Comparison of ENCODE assay signal across 14 cellular contexts in genomic region chr1:180185971-180186645, GRCh38. TPM values are rescaled to one million over a fixed set of nuclear protein-coding genes. Genes with fewer than 3 reads are reported as not detected.
DNase-seq lines count a peak whose midpoint lies in the region; ATAC-seq and TF ChIP-seq lines count a peak whose summit lies in the region.
"Had no signal": no experiment of that assay in that cellular context is flagged by ENCODE, and none has a peak within 500 bp of the region (broad histone marks: within the 10 kb centered on the region; RNA-seq: fewer than 3 reads in every experiment).

No MANE protein-coding gene starts in this region.

- TF ChIP-seq CTCF in MCF 10A (IDR thresholded peaks at IDR 0.05; ENCODE audit: unreplicated experiment) (no peak), mammary epithelial cell (conservative IDR thresholded peaks at IDR 0.05 in 1 of 2, IDR thresholded peaks at IDR 0.05 in 1 of 2; ENCODE audit: extremely low read depth in 1 of 2, insufficient read depth in 1 of 2, low read depth in 1 of 2, low read length in 2 of 2) (no peak), chondrocyte (IDR thresholded peaks at IDR 0.05) (no peak), osteoblast (IDR thresholded peaks at IDR 0.05; ENCODE audit: extremely low read depth, low read depth, low read length) (no peak)

- H3K27ac ChIP-seq in mammary epithelial cell (ENCODE audit: insufficient read depth, low read depth, low read length) (no peak overlapping the region), osteoblast (ENCODE audit: low read depth, low read length) (no peak overlapping the region)

- no peak for DNase-seq in MCF 10A (ENCODE audit: unreplicated experiment)
- DNase-seq in mammary epithelial cell, result no peak
- peak; percentile 73 for DNase-seq in chondrocyte (ENCODE audit: low spot score)
- peak; percentile 80 for DNase-seq in osteoblast (ENCODE audit: insufficient read length, low spot score, missing footprints)
- DNase-seq in NCI-H1048 (lab: John Stamatoyannopoulos, UW), result no peak
- no peak for DNase-seq in activated CD4-positive, alpha-beta T cell treated with anti-CD3 and anti-CD28 coated beads for 4 hours
- DNase-seq: 8988T; AML-193; CD4-positive, alpha-beta memory T cell; DMS79 had no signal

- 88% methylated on average over 6 of the region's 9 CpGs for WGBS in mammary epithelial cell (ENCODE audit: low coverage, missing lambda C conversion rate)

- H3K27me3 Mint-ChIP-seq in MCF 10A (ENCODE audit: insufficient read depth, unreplicated experiment), result no peaks in the 10 kb centered on the region
- H3K27me3 Mint-ChIP-seq in chondrocyte (ENCODE audit: low read depth), result no peaks in the 10 kb centered on the region
- H3K27me3 Mint-ChIP-seq: CD4-positive, alpha-beta memory T cell had no signal

- H3K4me3 Mint-ChIP-seq in MCF 10A (ENCODE audit: unreplicated experiment), result no peak overlapping the region
- H3K4me3 Mint-ChIP-seq in chondrocyte (ENCODE audit: unreplicated experiment), result no peak overlapping the region
- H3K4me3 Mint-ChIP-seq: CD4-positive, alpha-beta memory T cell had no signal

- H3K4me2 ChIP-seq in mammary epithelial cell (ENCODE audit: insufficient read depth, low read depth, low read length), result no peak overlapping the region
- no peak overlapping the region for H3K4me2 ChIP-seq in osteoblast (ENCODE audit: insufficient read depth, low read length)

- H3K36me3 Mint-ChIP-seq in MCF 10A (ENCODE audit: insufficient read depth, unreplicated experiment), result peaks cover 76% of the 10 kb centered on the region
- peaks cover 21% of the 10 kb centered on the region for H3K36me3 Mint-ChIP-seq in chondrocyte (ENCODE audit: low read depth)

- H2AFZ ChIP-seq in mammary epithelial cell (ENCODE audit: low read depth, low read length), result no peak overlapping the region
- H2AFZ ChIP-seq in osteoblast (ENCODE audit: low read length), result no peak overlapping the region

- BruUV-seq in MCF 10A (replicated peaks; lab: Mats Ljungman, UMichigan), result no TSS peak
- BruUV-seq in mammary epithelial cell (replicated peaks; lab: Mats Ljungman, UMichigan), result no TSS peak

- H3K9me3 ChIP-seq in mammary epithelial cell (replicated peaks; ENCODE audit: insufficient read depth, low read length) (no peaks in the 10 kb centered on the region), osteoblast (ENCODE audit: low read depth, low read length) (no peaks in the 10 kb centered on the region)

- CTCF ChIA-PET in MCF 10A (lab: Yijun Ruan, JAX) (interaction anchor here (0.6 to 5.3 kb wide), 14 partner anchors 8 to 805 kb away, joined by 3 to 79 read pairs (median 4); no protein-coding TSS in a partner anchor), mammary epithelial cell (lab: Charles Lee; ENCODE audit: low non-redundant PET) (no interaction called here)

- no peaks in the 10 kb centered on the region for H3K36me3 ChIP-seq in mammary epithelial cell (ENCODE audit: insufficient read depth, low read length)
- H3K36me3 ChIP-seq in osteoblast (ENCODE audit: insufficient read depth, low read length), result peaks cover 96% of the 10 kb centered on the region

- H3K4me1 ChIP-seq in mammary epithelial cell (ENCODE audit: insufficient read depth, low read length) (no peaks in the 10 kb centered on the region), osteoblast (ENCODE audit: insufficient read depth, low read length) (no peaks in the 10 kb centered on the region)

- H3K79me2 ChIP-seq in mammary epithelial cell (ENCODE audit: insufficient read depth, low read length) (no peaks in the 10 kb centered on the region), osteoblast (ENCODE audit: insufficient read depth, low read length) (peaks cover 2% of the 10 kb centered on the region)

- dilution Hi-C loops in mammary epithelial cell (cut with HindIII; ENCODE audit: low sequenced_read_pairs), result no loop called here

- in situ Hi-C loops in mammary epithelial cell (cut with MboI; ENCODE audit: low sequenced_read_pairs in 2 of 2), result loop anchor here (10.0 to 25.0 kb wide), 2 partner anchors 289 to 474 kb away; no protein-coding TSS in a partner anchor

- H3K4me3 ChIP-seq in mammary epithelial cell (replicated peaks in 1 of 3; ENCODE audit: insufficient read depth in 1 of 3, low read depth in 2 of 3, low read length in 3 of 3) (no peak overlapping the region), osteoblast (ENCODE audit: insufficient read depth, low read length) (no peak overlapping the region)
- H3K4me3 ChIP-seq: GM12878 had no signal

- POLR2A ChIA-PET in MCF 10A (lab: Yijun Ruan, JAX), result no interaction called here

- H3K27me3 ChIP-seq in mammary epithelial cell (ENCODE audit: insufficient read depth, low read length), result no peaks in the 10 kb centered on the region
- H3K27me3 ChIP-seq in osteoblast (ENCODE audit: insufficient read depth, low read length), result no peaks in the 10 kb centered on the region

- no peaks in the 10 kb centered on the region for H3K9me3 Mint-ChIP-seq in MCF 10A (ENCODE audit: unreplicated experiment)
- no peaks in the 10 kb centered on the region for H3K9me3 Mint-ChIP-seq in chondrocyte (ENCODE audit: low read depth)
- H3K9me3 Mint-ChIP-seq: CD4-positive, alpha-beta memory T cell had no signal

- intact Hi-C loops in MCF 10A (cut with micrococcal nuclease), result loop anchor here (5.0 kb wide), 1 partner anchor 51 kb away; no protein-coding TSS in a partner anchor
- intact Hi-C loops in mammary epithelial cell (cut with micrococcal nuclease), result loop anchor here (5.0 kb wide), 1 partner anchor 41 kb away; no protein-coding TSS in a partner anchor

- H3K4me1 Mint-ChIP-seq in MCF 10A (ENCODE audit: insufficient read depth, unreplicated experiment) (no peaks in the 10 kb centered on the region), chondrocyte (ENCODE audit: low read depth) (peaks cover 7% of the 10 kb centered on the region)

- ATAC-seq in HG03280 (IDR thresholded peaks at IDR 0.05; ENCODE audit: unreplicated experiment), result no peak
- ATAC-seq: GM12878, HepG2 had no signal

- no peaks in the 10 kb centered on the region for H4K20me1 ChIP-seq in mammary epithelial cell (ENCODE audit: insufficient read depth, low read length)
- H4K20me1 ChIP-seq in osteoblast (ENCODE audit: insufficient read depth, low read length), result peaks cover 17% of the 10 kb centered on the region

- H3K9ac ChIP-seq in mammary epithelial cell (ENCODE audit: insufficient read depth, low read length), result no peak overlapping the region

- peak overlapping the region; percentile 50 for H3K27ac Mint-ChIP-seq in MCF 10A (ENCODE audit: low read depth, unreplicated experiment)
- no peak overlapping the region for H3K27ac Mint-ChIP-seq in chondrocyte (ENCODE audit: unreplicated experiment)
- H3K27ac Mint-ChIP-seq: CD4-positive, alpha-beta memory T cell had no signal

RNA-seq across cellular contexts. Expression of gene QSOX1, which starts 31.4 kb away (rescaled TPM):
- total RNA-seq in MCF 10A (2022), result 309 and 464 TPM in 2 replicates
- 100 to 1,000 TPM in 1 of 2 donors, 10 to 100 TPM in 1; 92.4 to 120 TPM for total RNA-seq in mammary epithelial cell
- 60.4 TPM for polyA plus RNA-seq in mammary epithelial cell
- polyA minus RNA-seq in mammary epithelial cell, result 61.8 TPM
- total RNA-seq in chondrocyte, result 152 to 232 TPM (median 222 TPM) in 3 replicates
- total RNA-seq in osteoblast, result 270 and 373 TPM in 2 replicates

RNA-seq across cellular contexts. Expression of gene LHX4, which starts 44.0 kb away (rescaled TPM):
- 0.07 TPM in 1 of 2 replicates, not detected in the other for total RNA-seq in MCF 10A (2022)
- not detected for total RNA-seq in mammary epithelial cell
- not detected for polyA plus RNA-seq in mammary epithelial cell
- 0.16 TPM for polyA minus RNA-seq in mammary epithelial cell
- 0.12 to 0.53 TPM (median 0.13 TPM) in 3 replicates for total RNA-seq in chondrocyte
- not detected in 2 replicates for total RNA-seq in osteoblast
- total RNA-seq: CD4-positive, alpha-beta memory T cell; G401; GM12878 had no signal

Comparison
In these comparisons a context has a peak if more than half of its experiments do, and no peak if none do; other contexts are left out.
1. DNase-seq: peak in chondrocyte (single experiment) and osteoblast (single experiment); none in MCF 10A (single experiment), mammary epithelial cell (single experiment), NCI-H1048 (single experiment) and activated CD4-positive, alpha-beta T cell treated with anti-CD3 and anti-CD28 coated beads for 4 hours (0 of 2).